In the genomic region with DNA sequence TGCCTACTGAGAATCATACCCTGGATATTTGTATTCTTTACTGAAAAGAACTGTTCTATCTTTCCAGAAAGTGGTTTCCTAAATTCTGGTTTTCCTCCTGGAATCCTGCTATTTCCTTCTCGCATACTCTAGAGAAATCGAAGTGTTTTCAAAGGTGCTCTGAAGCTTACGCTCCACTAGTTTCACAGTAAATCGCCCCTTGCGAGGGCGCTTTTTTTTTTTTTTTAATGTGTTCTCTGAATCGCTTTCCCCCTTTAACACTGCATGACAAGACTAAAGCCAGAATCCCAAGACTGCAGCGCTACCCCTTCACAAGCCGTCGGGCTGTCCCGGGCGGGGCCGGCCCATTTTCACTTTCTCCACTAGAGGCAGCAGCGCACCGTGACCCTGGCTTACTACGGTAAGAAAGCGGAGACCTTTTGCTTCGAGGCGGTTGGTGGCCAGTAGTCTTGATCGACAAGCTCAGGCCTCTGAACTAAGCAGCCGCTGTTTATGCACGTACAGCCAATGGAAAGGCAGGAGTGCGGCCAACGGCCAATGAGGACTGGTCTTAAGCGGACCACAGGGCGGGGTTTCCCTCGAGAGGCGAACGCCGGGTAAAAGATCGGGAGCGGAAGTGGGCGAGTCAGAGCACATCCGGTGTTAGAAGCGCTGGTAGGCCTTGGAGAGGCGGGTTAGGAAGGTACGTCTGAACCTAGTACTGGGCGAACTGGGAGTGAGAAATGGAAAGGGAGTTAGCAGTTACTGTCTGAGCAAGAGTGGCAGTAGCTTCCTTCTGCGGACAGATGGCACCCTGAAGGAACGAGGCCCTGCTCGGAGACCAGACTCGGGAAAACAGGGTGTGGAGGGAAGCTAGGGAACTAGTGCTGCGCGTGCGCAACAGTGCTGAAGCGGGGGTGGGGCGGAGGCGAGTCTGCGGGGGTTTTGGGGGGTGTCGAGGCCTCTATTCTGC, we compare ENCODE assay signal across 1 cellular context.
TF ChIP-seq lines count a peak whose summit lies in the region.

TMBIM6 (plus strand) TSS at position 628 of the 952 bp plus-strand sequence. CDS start 10,937 bp downstream, outside the sequence.

TF ChIP-seq in HepG2, 621 proteins besides CTCF, POLR2A, EP300 and RAD21 (continued from another document and continues in another):
- TF ChIP-seq, protein P1, sequence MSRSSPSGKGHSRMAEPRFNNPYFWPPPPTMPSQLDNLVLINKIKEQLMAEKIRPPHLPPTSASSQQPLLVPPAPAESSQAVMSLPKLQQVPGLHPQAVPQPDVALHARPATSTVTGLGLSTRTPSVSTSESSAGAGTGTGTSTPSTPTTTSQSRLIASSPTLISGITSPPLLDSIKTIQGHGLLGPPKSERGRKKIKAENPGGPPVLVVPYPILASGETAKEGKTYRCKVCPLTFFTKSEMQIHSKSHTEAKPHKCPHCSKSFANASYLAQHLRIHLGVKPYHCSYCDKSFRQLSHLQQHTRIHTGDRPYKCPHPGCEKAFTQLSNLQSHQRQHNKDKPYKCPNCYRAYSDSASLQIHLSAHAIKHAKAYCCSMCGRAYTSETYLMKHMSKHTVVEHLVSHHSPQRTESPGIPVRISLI (CRISPR knock-in tag; IDR thresholded peaks at IDR 0.05; ENCODE audit: borderline replicate concordance), result no peak
- no peak; the same call in 1 of the 2 replicates for TF ChIP-seq ARNT2 (CRISPR knock-in tag; IDR thresholded peaks at IDR 0.05; ENCODE audit: low read depth)
- TF ChIP-seq ZNF207 (IDR thresholded peaks at IDR 0.05; ENCODE audit: borderline replicate concordance), result no peak
- no peak for TF ChIP-seq ZNF646 (CRISPR knock-in tag; IDR thresholded peaks at IDR 0.05)
- TF ChIP-seq ZNF652 (CRISPR knock-in tag; IDR thresholded peaks at IDR 0.05; ENCODE audit: borderline replicate concordance, low read depth), result no peak
- peak; percentile 60; the same call in 1 of the 2 replicates for TF ChIP-seq ZC3H13 (CRISPR knock-in tag; IDR thresholded peaks at IDR 0.05)
- no peak for TF ChIP-seq PHB2 (IDR thresholded peaks at IDR 0.05; ENCODE audit: partially characterized antibody)
- no peak for TF ChIP-seq ZFP62 (CRISPR knock-in tag; IDR thresholded peaks at IDR 0.05)
- TF ChIP-seq ZNF784 (CRISPR knock-in tag; IDR thresholded peaks at IDR 0.05; ENCODE audit: borderline replicate concordance), result peak; percentile 56; the same call in 1 of the 2 replicates
- peak; percentile 12; the same call in 1 of the 2 replicates for TF ChIP-seq ZNF670 (CRISPR knock-in tag; IDR thresholded peaks at IDR 0.05; ENCODE audit: borderline replicate concordance)
- no peak; the same call in 1 of the 2 replicates for TF ChIP-seq NKX3-1 (CRISPR knock-in tag; IDR thresholded peaks at IDR 0.05)
- TF ChIP-seq ZFP91 (CRISPR knock-in tag; IDR thresholded peaks at IDR 0.05; ENCODE audit: borderline replicate concordance), result peak; percentile 36; the same call in 1 of the 2 replicates
- no peak for TF ChIP-seq ZFP1 (CRISPR knock-in tag; IDR thresholded peaks at IDR 0.05)
- peak; percentile 71 for TF ChIP-seq PHF5A (CRISPR knock-in tag; IDR thresholded peaks at IDR 0.05; ENCODE audit: low read depth, unreplicated experiment)
- TF ChIP-seq ZNF598 (CRISPR knock-in tag; IDR thresholded peaks at IDR 0.05; ENCODE audit: borderline replicate concordance), result peak; percentile 73; the same call in 1 of the 2 replicates
- TF ChIP-seq, protein P2, sequence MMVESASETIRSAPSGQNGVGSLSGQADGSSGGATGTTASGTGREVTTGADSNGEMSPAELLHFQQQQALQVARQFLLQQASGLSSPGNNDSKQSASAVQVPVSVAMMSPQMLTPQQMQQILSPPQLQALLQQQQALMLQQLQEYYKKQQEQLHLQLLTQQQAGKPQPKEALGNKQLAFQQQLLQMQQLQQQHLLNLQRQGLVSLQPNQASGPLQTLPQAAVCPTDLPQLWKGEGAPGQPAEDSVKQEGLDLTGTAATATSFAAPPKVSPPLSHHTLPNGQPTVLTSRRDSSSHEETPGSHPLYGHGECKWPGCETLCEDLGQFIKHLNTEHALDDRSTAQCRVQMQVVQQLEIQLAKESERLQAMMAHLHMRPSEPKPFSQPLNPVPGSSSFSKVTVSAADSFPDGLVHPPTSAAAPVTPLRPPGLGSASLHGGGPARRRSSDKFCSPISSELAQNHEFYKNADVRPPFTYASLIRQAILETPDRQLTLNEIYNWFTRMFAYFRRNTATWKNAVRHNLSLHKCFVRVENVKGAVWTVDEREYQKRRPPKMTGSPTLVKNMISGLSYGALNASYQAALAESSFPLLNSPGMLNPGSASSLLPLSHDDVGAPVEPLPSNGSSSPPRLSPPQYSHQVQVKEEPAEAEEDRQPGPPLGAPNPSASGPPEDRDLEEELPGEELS (CRISPR knock-in tag; IDR thresholded peaks at IDR 0.05), result peak; percentile 62
- peak; percentile 92 for TF ChIP-seq PHF21A (CRISPR knock-in tag; IDR thresholded peaks at IDR 0.05)
- TF ChIP-seq ZNF772 (CRISPR knock-in tag; IDR thresholded peaks at IDR 0.05), result peak; percentile 74; the same call in 1 of the 2 replicates
- 0 out of 2 replicates have a peak, but pooled peaks have one; percentile 49 for TF ChIP-seq IRX3 (CRISPR knock-in tag; IDR thresholded peaks at IDR 0.05; ENCODE audit: borderline replicate concordance, low read depth)
- TF ChIP-seq ATF4 (CRISPR knock-in tag; IDR thresholded peaks at IDR 0.05), result no peak
- TF ChIP-seq ZNF138 (CRISPR knock-in tag; IDR thresholded peaks at IDR 0.05; ENCODE audit: low read depth), result no peak
- no peak for TF ChIP-seq KAT2B (IDR thresholded peaks at IDR 0.05; ENCODE audit: borderline replicate concordance, low read depth, low read length)
- peak; percentile 99 for TF ChIP-seq ETV5 (CRISPR knock-in tag; IDR thresholded peaks at IDR 0.05; ENCODE audit: borderline replicate concordance)
- TF ChIP-seq SMAD1 (CRISPR knock-in tag; IDR thresholded peaks at IDR 0.05; ENCODE audit: borderline replicate concordance, low read depth), result no peak
- TF ChIP-seq BHLHE40 (IDR thresholded peaks at IDR 0.05; ENCODE audit: low read length), result no peak
- no peak for TF ChIP-seq SAFB2 (CRISPR knock-in tag; IDR thresholded peaks at IDR 0.05; ENCODE audit: borderline replicate concordance, low read depth)
- TF ChIP-seq ZNF143 (CRISPR knock-in tag; IDR thresholded peaks at IDR 0.05), result peak; percentile 83
- TF ChIP-seq ZNF12 (CRISPR knock-in tag; IDR thresholded peaks at IDR 0.05), result no peak; the same call in 1 of the 2 replicates
- TF ChIP-seq HOXA9 (CRISPR knock-in tag; IDR thresholded peaks at IDR 0.05; ENCODE audit: borderline replicate concordance), result no peak
- TF ChIP-seq GATAD2A (CRISPR knock-in tag; IDR thresholded peaks at IDR 0.05), result peak; percentile 67
- TF ChIP-seq SALL1 (CRISPR knock-in tag; IDR thresholded peaks at IDR 0.05), result peak; percentile 75
- TF ChIP-seq PTBP1 (IDR thresholded peaks at IDR 0.05; ENCODE audit: low read depth, low read length, poor library complexity, severe bottlenecking), result no peak
- no peak; the same call in 1 of the 2 replicates for TF ChIP-seq E2F1 (CRISPR knock-in tag; IDR thresholded peaks at IDR 0.05)
- TF ChIP-seq ZNF709 (CRISPR knock-in tag; IDR thresholded peaks at IDR 0.05), result peak; percentile 83
- no peak for TF ChIP-seq ZSCAN12 (CRISPR knock-in tag; IDR thresholded peaks at IDR 0.05)
- TF ChIP-seq HDAC1 (CRISPR knock-in tag; IDR thresholded peaks at IDR 0.05), result peak; percentile 51
- TF ChIP-seq, protein P3, sequence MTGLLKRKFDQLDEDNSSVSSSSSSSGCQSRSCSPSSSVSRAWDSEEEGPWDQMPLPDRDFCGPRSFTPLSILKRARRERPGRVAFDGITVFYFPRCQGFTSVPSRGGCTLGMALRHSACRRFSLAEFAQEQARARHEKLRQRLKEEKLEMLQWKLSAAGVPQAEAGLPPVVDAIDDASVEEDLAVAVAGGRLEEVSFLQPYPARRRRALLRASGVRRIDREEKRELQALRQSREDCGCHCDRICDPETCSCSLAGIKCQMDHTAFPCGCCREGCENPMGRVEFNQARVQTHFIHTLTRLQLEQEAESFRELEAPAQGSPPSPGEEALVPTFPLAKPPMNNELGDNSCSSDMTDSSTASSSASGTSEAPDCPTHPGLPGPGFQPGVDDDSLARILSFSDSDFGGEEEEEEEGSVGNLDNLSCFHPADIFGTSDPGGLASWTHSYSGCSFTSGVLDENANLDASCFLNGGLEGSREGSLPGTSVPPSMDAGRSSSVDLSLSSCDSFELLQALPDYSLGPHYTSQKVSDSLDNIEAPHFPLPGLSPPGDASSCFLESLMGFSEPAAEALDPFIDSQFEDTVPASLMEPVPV (CRISPR knock-in tag; IDR thresholded peaks at IDR 0.05), result peak; percentile 76; the same call in 1 of the 2 replicates
- TF ChIP-seq ZNF20 (CRISPR knock-in tag; IDR thresholded peaks at IDR 0.05), result no peak
- no peak for TF ChIP-seq ZSCAN25 (CRISPR knock-in tag; IDR thresholded peaks at IDR 0.05)
- TF ChIP-seq ZNF33A (CRISPR knock-in tag; IDR thresholded peaks at IDR 0.05; ENCODE audit: borderline replicate concordance), result no peak
